Comparison of ENCODE assay signal across 25 cellular contexts in the genomic region with DNA sequence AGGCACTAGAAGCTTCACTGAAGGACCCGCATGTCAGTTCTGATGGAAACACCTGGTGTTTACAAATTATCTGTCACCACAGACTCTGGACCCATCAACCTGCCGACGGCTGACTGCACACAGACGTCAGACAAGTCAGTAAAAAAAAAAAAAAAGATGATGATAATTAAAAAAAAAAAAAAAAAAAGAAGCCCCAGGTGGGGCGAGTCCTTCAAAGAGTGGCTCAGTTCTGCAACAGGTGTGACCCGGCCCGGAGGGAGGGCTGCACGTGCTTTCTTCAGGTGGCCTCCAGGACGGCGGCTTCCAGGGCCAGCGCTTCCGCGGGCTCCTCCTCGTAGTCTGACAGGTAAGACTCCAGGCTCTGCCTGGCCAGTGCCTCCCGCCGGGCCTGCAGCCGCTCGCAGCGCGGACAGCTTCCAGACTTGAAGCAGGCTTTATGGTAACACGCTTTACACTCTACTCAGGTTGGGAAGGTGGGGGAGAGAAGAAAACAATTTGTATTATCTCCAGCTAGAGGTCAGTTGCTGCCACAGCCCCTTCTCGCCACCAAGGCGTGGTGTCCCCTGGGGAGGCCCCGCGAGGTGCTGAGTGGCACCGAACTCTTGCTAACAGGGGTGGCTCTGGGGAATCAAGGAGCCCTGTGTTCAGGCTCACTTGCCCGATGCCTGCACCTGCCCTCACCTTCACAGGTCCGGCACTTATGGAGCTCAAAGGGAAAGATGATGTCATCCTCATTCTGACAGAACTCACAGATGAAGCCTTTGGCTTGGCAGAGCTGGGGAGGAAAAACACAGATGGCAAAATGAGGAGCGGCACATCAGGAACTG.
DNase-seq lines count a peak whose midpoint lies in the region; ATAC-seq and TF ChIP-seq lines count a peak whose summit lies in the region.
"Had no signal": no experiment of that assay in that cellular context is flagged by ENCODE, and none has a peak within 500 bp of the region (broad histone marks: within the 10 kb centered on the region; RNA-seq: fewer than 3 reads in every experiment).

No MANE protein-coding gene starts in this region.

- POLR2A ChIA-PET in activated naive CD8-positive, alpha-beta T cell treated with anti-CD3 and anti-CD28 coated beads, Interleukin-2, amount 10 ng/mL, durations not matched to agents 7 days and 5 days (lab: Charles Lee), result no interaction called here

- no peak overlapping the region for H3K4me3 Mint-ChIP-seq in activated naive CD8-positive, alpha-beta T cell treated with anti-CD3 and anti-CD28 coated beads, Interleukin-2, amount 10 ng/mL, durations not matched to agents 7 days and 5 days
- no peak overlapping the region for H3K4me3 Mint-ChIP-seq in activated naive CD8-positive, alpha-beta T cell treated with anti-CD3 and anti-CD28 coated beads for 36 hours
- H3K4me3 Mint-ChIP-seq in activated T-helper 17 cell treated with anti-CD3 and anti-CD28 coated beads, Interleukin-2, amount 50 U/mL, for 72 hours, result no peak overlapping the region
- H3K4me3 Mint-ChIP-seq in memory B cell, result no peak overlapping the region
- H3K4me3 Mint-ChIP-seq: endodermal cell, neural progenitor cell had no signal

- H3K27me3 ChIP-seq in transverse colon, result no peaks in the 10 kb centered on the region
- H3K27me3 ChIP-seq: breast epithelium, neural progenitor cell had no signal

- no peak for TF ChIP-seq CTCF in transverse colon (IDR thresholded peaks at IDR 0.05)

- no peak overlapping the region for H3K27ac ChIP-seq in transverse colon
- H3K27ac ChIP-seq: A549, breast epithelium, coronary artery, neural progenitor cell had no signal

- H3K4me3 ChIP-seq in transverse colon, result no peak overlapping the region
- H3K4me3 ChIP-seq: A549, breast epithelium, coronary artery, neural progenitor cell had no signal

- TF ChIP-seq EP300 in transverse colon (IDR thresholded peaks at IDR 0.05; ENCODE audit: low read depth), result no peak

- no peaks in the 10 kb centered on the region for H3K9me3 ChIP-seq in transverse colon
- H3K9me3 ChIP-seq: A549, breast epithelium, SK-N-SH had no signal

- DNase-seq in activated naive CD8-positive, alpha-beta T cell treated with anti-CD3 and anti-CD28 coated beads, Interleukin-2, amount 10 ng/mL, durations not matched to agents 7 days and 5 days, result no peak
- no peak for DNase-seq in activated naive CD8-positive, alpha-beta T cell treated with anti-CD3 and anti-CD28 coated beads for 36 hours
- peak; percentile 37 to 40 for DNase-seq in memory B cell (ENCODE audit: low spot score in 2 of 2)
- DNase-seq in transverse colon, result peak; percentile 15
- no peak for DNase-seq in stimulated activated CD4-positive, alpha-beta T cell treated with anti-CD3 and anti-CD28 coated beads, Interleukin-15, amount 100 ng/mL, for 24 hours
- no peak for DNase-seq in activated effector memory CD4-positive, alpha-beta T cell treated with Interleukin-2 at 50 U/mL for 16 hours
- DNase-seq: activated CD4-positive, alpha-beta T cell treated with anti-CD3 and anti-CD28 coated beads, Interleukin-2, amount 50 U/mL, for 4 hours; activated gamma-delta T cell; amniotic stem cell; COR-L47; DND-41; HCEC 1CT; NCI-H1092 treated with DMSO at 0.1 percent for 48 hours; NCI-H1930; NCI-H2227 treated with DMSO at 0.1 percent for 48 hours; SK-N-SH; stimulated activated naive CD4-positive, alpha-beta T cell; T1000 had no signal

- intact Hi-C loops in transverse colon (cut with DNase I; ENCODE audit: low total_unique reads), result no loop called here

- H3K27ac Mint-ChIP-seq in activated naive CD8-positive, alpha-beta T cell treated with anti-CD3 and anti-CD28 coated beads, Interleukin-2, amount 10 ng/mL, durations not matched to agents 7 days and 5 days, result peak overlapping the region; percentile 20
- no peak overlapping the region for H3K27ac Mint-ChIP-seq in activated naive CD8-positive, alpha-beta T cell treated with anti-CD3 and anti-CD28 coated beads for 36 hours
- H3K27ac Mint-ChIP-seq in activated T-helper 17 cell treated with anti-CD3 and anti-CD28 coated beads, Interleukin-2, amount 50 U/mL, for 72 hours, result peak overlapping the region; percentile 52
- peak overlapping the region; percentile 96 for H3K27ac Mint-ChIP-seq in memory B cell
- H3K27ac Mint-ChIP-seq: endodermal cell, neural progenitor cell had no signal

- H3K27me3 Mint-ChIP-seq in activated naive CD8-positive, alpha-beta T cell treated with anti-CD3 and anti-CD28 coated beads, Interleukin-2, amount 10 ng/mL, durations not matched to agents 7 days and 5 days, result no peaks in the 10 kb centered on the region
- no peaks in the 10 kb centered on the region for H3K27me3 Mint-ChIP-seq in activated naive CD8-positive, alpha-beta T cell treated with anti-CD3 and anti-CD28 coated beads for 36 hours
- H3K27me3 Mint-ChIP-seq in activated T-helper 17 cell treated with anti-CD3 and anti-CD28 coated beads, Interleukin-2, amount 50 U/mL, for 72 hours, result no peaks in the 10 kb centered on the region
- no peaks in the 10 kb centered on the region for H3K27me3 Mint-ChIP-seq in memory B cell

- in situ Hi-C loops in transverse colon (cut with MboI; ENCODE audit: low pct_ligation_motif_present in 1 of 4, low pct_unique_long_range_greater_than_20kb in 1 of 4, low sequenced_read_pairs in 3 of 4), result no loop called here

- H3K4me1 ChIP-seq in transverse colon, result peaks cover 0 to 5% (median 0%) of the 10 kb centered on the region in 4 donors
- H3K4me1 ChIP-seq: A549, breast epithelium, neural progenitor cell had no signal

- H3K36me3 ChIP-seq in transverse colon, result peaks cover 0 to 17% (median 4%) of the 10 kb centered on the region in 4 donors
- H3K36me3 ChIP-seq: breast epithelium, neural progenitor cell had no signal

- TF ChIP-seq POLR2A in transverse colon (IDR thresholded peaks at IDR 0.05) (no peak), GM18505 (IDR thresholded peaks at IDR 0.05; ENCODE audit: borderline replicate concordance, extremely low read depth, insufficient read depth, insufficient read length) (no peak)

- peaks cover 36% of the 10 kb centered on the region for H3K36me3 Mint-ChIP-seq in activated naive CD8-positive, alpha-beta T cell treated with anti-CD3 and anti-CD28 coated beads, Interleukin-2, amount 10 ng/mL, durations not matched to agents 7 days and 5 days
- H3K36me3 Mint-ChIP-seq in activated naive CD8-positive, alpha-beta T cell treated with anti-CD3 and anti-CD28 coated beads for 36 hours, result peaks cover 15% of the 10 kb centered on the region
- H3K36me3 Mint-ChIP-seq in activated T-helper 17 cell treated with anti-CD3 and anti-CD28 coated beads, Interleukin-2, amount 50 U/mL, for 72 hours (ENCODE audit: low read depth), result peaks cover 60% of the 10 kb centered on the region
- H3K36me3 Mint-ChIP-seq in memory B cell, result peaks cover 41% of the 10 kb centered on the region

- no peak for ATAC-seq in activated naive CD8-positive, alpha-beta T cell treated with anti-CD3 and anti-CD28 coated beads, Interleukin-2, amount 10 ng/mL, durations not matched to agents 7 days and 5 days (ENCODE audit: low read depth)
- no peak for ATAC-seq in activated T-helper 17 cell treated with anti-CD3 and anti-CD28 coated beads, Interleukin-2, amount 50 U/mL, for 72 hours (replicated peaks)
- ATAC-seq in memory B cell (ENCODE audit: low read depth) (peak; percentile 92), GM18505 (IDR thresholded peaks at IDR 0.05; ENCODE audit: unreplicated experiment) (no peak)
- ATAC-seq: A549 had no signal

- 47 to 73% methylated on average over 5 to 27 of the region's 29 CpGs for WGBS in transverse colon (ENCODE audit: low coverage in 1 of 2), 2 donors

- H3K4me1 Mint-ChIP-seq in activated naive CD8-positive, alpha-beta T cell treated with anti-CD3 and anti-CD28 coated beads, Interleukin-2, amount 10 ng/mL, durations not matched to agents 7 days and 5 days, result no peaks in the 10 kb centered on the region
- H3K4me1 Mint-ChIP-seq in activated naive CD8-positive, alpha-beta T cell treated with anti-CD3 and anti-CD28 coated beads for 36 hours, result no peaks in the 10 kb centered on the region
- no peaks in the 10 kb centered on the region for H3K4me1 Mint-ChIP-seq in activated T-helper 17 cell treated with anti-CD3 and anti-CD28 coated beads, Interleukin-2, amount 50 U/mL, for 72 hours
- H3K4me1 Mint-ChIP-seq in memory B cell, result peaks cover 18% of the 10 kb centered on the region
- H3K4me1 Mint-ChIP-seq: neural progenitor cell had no signal

- H3K9me3 Mint-ChIP-seq in activated naive CD8-positive, alpha-beta T cell treated with anti-CD3 and anti-CD28 coated beads, Interleukin-2, amount 10 ng/mL, durations not matched to agents 7 days and 5 days, result peaks cover 3% of the 10 kb centered on the region
- H3K9me3 Mint-ChIP-seq in activated naive CD8-positive, alpha-beta T cell treated with anti-CD3 and anti-CD28 coated beads for 36 hours, result no peaks in the 10 kb centered on the region
- H3K9me3 Mint-ChIP-seq in activated T-helper 17 cell treated with anti-CD3 and anti-CD28 coated beads, Interleukin-2, amount 50 U/mL, for 72 hours, result no peaks in the 10 kb centered on the region
- no peaks in the 10 kb centered on the region for H3K9me3 Mint-ChIP-seq in memory B cell
- H3K9me3 Mint-ChIP-seq: neural progenitor cell had no signal

Comparison
In these comparisons a context has a peak if more than half of its experiments do, and no peak if none do; other contexts are left out.
1. DNase-seq: peak in memory B cell (2 of 2) and transverse colon (single experiment); none in activated naive CD8-positive, alpha-beta T cell treated with anti-CD3 and anti-CD28 coated beads, Interleukin-2, amount 10 ng/mL, durations not matched to agents 7 days and 5 days (single experiment), activated naive CD8-positive, alpha-beta T cell treated with anti-CD3 and anti-CD28 coated beads for 36 hours (single experiment), stimulated activated CD4-positive, alpha-beta T cell treated with anti-CD3 and anti-CD28 coated beads, Interleukin-15, amount 100 ng/mL, for 24 hours (single experiment) and activated effector memory CD4-positive, alpha-beta T cell treated with Interleukin-2 at 50 U/mL for 16 hours (single experiment).